Comparison of ENCODE assay signal across 15 cellular contexts in the genomic region with DNA sequence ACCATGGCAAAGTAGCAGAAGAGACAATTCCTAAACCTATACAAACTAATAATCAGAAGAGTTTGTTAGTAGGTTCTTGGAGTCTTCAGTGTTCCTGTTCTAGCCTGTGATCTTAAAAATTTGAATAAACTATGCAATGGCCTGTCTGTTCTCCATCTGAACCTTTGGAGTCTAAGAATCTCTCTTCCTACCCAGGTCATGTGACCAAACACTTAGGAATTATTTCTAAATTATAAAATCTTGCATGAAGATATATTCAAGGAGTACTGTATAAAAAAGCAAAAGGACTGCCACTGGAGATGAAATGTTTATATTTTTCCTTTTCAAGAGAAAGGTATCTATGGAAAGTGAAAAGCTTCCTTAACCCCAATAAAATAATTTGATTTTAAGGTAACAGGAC. TPM values are rescaled to one million over a fixed set of nuclear protein-coding genes. Genes with fewer than 3 reads are reported as not detected.
DNase-seq lines count a peak whose midpoint lies in the region; ATAC-seq, FAIRE-seq and TF ChIP-seq lines count a peak whose summit lies in the region.
"Had no signal": no experiment of that assay in that cellular context is flagged by ENCODE, and none has a peak within 500 bp of the region (broad histone marks: within the 10 kb centered on the region; RNA-seq: fewer than 3 reads in every experiment).

No MANE protein-coding gene starts in this region.

- H3K4me2 ChIP-seq in SK-N-SH = peak overlapping the region; percentile 97
- peak overlapping the region; percentile 100 for H3K4me2 ChIP-seq in astrocyte (ENCODE audit: low read length)

- no peaks in the 10 kb centered on the region for H3K36me3 Mint-ChIP-seq in astrocyte (ENCODE audit: low read depth, unreplicated experiment)
- H3K36me3 Mint-ChIP-seq: T-cell had no signal

- H3K27ac Mint-ChIP-seq in astrocyte (ENCODE audit: unreplicated experiment) = no peak overlapping the region
- H3K27ac Mint-ChIP-seq: T-cell had no signal

- no peak for TF ChIP-seq RAD21 in SK-N-SH (IDR thresholded peaks at IDR 0.05; ENCODE audit: low read length)

- no peak overlapping the region; a peak in 1 of 4 replicates for H3K4me3 ChIP-seq in SK-N-SH (ENCODE audit: low read depth in 2 of 2, low read length in 1 of 2)
- H3K4me3 ChIP-seq in MG63 = peak overlapping the region; percentile 67
- H3K4me3 ChIP-seq in astrocyte (ENCODE audit: insufficient read depth, low read depth, low read length) = peak overlapping the region; percentile 83
- peak overlapping the region; percentile 94 for H3K4me3 ChIP-seq in neuron (ENCODE audit: low read length)
- H3K4me3 ChIP-seq: left ventricle myocardium inferior, thyroid gland had no signal

- H3K27me3 Mint-ChIP-seq in astrocyte (ENCODE audit: low read depth, unreplicated experiment) = peaks cover 9% of the 10 kb centered on the region

- H3K9me3 ChIP-seq in SK-N-SH (no peaks in the 10 kb centered on the region), MG63 (no peaks in the 10 kb centered on the region), astrocyte (ENCODE audit: insufficient read depth, low read depth, low read length) (no peaks in the 10 kb centered on the region), neuron (ENCODE audit: low read length) (peaks cover 2% of the 10 kb centered on the region)
- H3K9me3 ChIP-seq: left ventricle myocardium inferior, thyroid gland had no signal

- no peak for ATAC-seq in SK-N-SH treated with all-trans-retinoic acid at 6 μM for 48 hours
- ATAC-seq in GM18861 (IDR thresholded peaks at IDR 0.05; ENCODE audit: unreplicated experiment) = no peak
- no peak for ATAC-seq in HG02759 (IDR thresholded peaks at IDR 0.05; ENCODE audit: unreplicated experiment)
- ATAC-seq: activated T-cell treated with anti-CD3 and anti-CD28 coated beads, Interleukin-2, amount 50 U/mL, for 4 hours; T-cell had no signal

- TF ChIP-seq CTCF in SK-N-SH (IDR thresholded peaks at IDR 0.05) (no peak), astrocyte (IDR thresholded peaks at IDR 0.05; ENCODE audit: insufficient read depth, low read depth, low read length) (no peak)

- H3K36me3 ChIP-seq in SK-N-SH (replicated peaks in 1 of 2; ENCODE audit: control insufficient read depth in 1 of 2, insufficient read depth in 2 of 2, low read length in 1 of 2) (peaks cover 17 to 24% of the 10 kb centered on the region in 2 experiments), MG63 (peaks cover 63% of the 10 kb centered on the region), astrocyte (ENCODE audit: insufficient read depth, low read length) (peaks cover 6% of the 10 kb centered on the region), neuron (ENCODE audit: insufficient read depth, low read length) (peaks cover 35% of the 10 kb centered on the region)
- H3K36me3 ChIP-seq: left ventricle myocardium inferior, thyroid gland had no signal

- H3F3A ChIP-seq in SK-N-SH (replicated peaks; ENCODE audit: insufficient read depth) = no peaks in the 10 kb centered on the region

- H3K27ac ChIP-seq in SK-N-SH (ENCODE audit: low read depth in 2 of 2, low read length in 1 of 2) = no peak overlapping the region
- no peak overlapping the region for H3K27ac ChIP-seq in astrocyte (ENCODE audit: low read depth, low read length)
- H3K27ac ChIP-seq: 22Rv1, left ventricle myocardium inferior, thyroid gland had no signal

- H3K4me1 Mint-ChIP-seq in astrocyte (ENCODE audit: low read depth, unreplicated experiment) = peaks cover 2% of the 10 kb centered on the region

- no peak overlapping the region for H3K4me3 Mint-ChIP-seq in astrocyte (ENCODE audit: unreplicated experiment)

- H3K4me1 ChIP-seq in SK-N-SH (ENCODE audit: control insufficient read depth in 1 of 2, insufficient read depth in 2 of 2, low read depth in 1 of 2, low read length in 1 of 2) (peaks cover 0 to 14% of the 10 kb centered on the region in 2 experiments; a peak in 3 of 4 replicates), astrocyte (ENCODE audit: insufficient read depth, low read length) (peaks cover 7% of the 10 kb centered on the region), neuron (ENCODE audit: insufficient read depth, low read length) (peaks cover 26% of the 10 kb centered on the region)

- H2AFZ ChIP-seq in SK-N-SH (ENCODE audit: low read depth) (peak overlapping the region; percentile 83; the same call in 1 of the 2 replicates), astrocyte (ENCODE audit: low read depth, low read length) (no peak overlapping the region), neuron (ENCODE audit: low read depth, low read length) (no peak overlapping the region)

- H3K9me3 Mint-ChIP-seq in astrocyte (ENCODE audit: unreplicated experiment) = no peaks in the 10 kb centered on the region
- H3K9me3 Mint-ChIP-seq: activated T-cell treated with anti-CD3 and anti-CD28 coated beads, Interleukin-2, amount 50 U/mL, for 4 hours; T-cell had no signal

- H4K20me1 ChIP-seq in SK-N-SH (ENCODE audit: insufficient read depth) (peaks cover 18% of the 10 kb centered on the region; the same call in 1 of the 2 replicates), astrocyte (ENCODE audit: insufficient read depth, low read length) (peaks cover 5% of the 10 kb centered on the region)

- peaks cover 70% of the 10 kb centered on the region for H3K79me2 ChIP-seq in SK-N-SH (ENCODE audit: insufficient read depth)
- H3K79me2 ChIP-seq in astrocyte (ENCODE audit: insufficient read depth, low read length) = peaks cover 69% of the 10 kb centered on the region

- TF ChIP-seq EP300 in SK-N-SH (IDR thresholded peaks at IDR 0.05; ENCODE audit: borderline replicate concordance in 1 of 2, low read depth in 1 of 2, low read length in 1 of 2) = no peak

- POLR2A ChIA-PET in SK-N-SH (lab: Yijun Ruan, JAX) = no interaction called here

- CTCF ChIA-PET in SK-N-SH (lab: Yijun Ruan, JAX) = interaction anchor here (1.0 to 2.0 kb wide), 3 partner anchors 27 to 55 kb away, joined by 3 to 7 read pairs (median 5); no protein-coding TSS in a partner anchor

- no peaks in the 10 kb centered on the region for H3K9me2 ChIP-seq in SK-N-SH

- no peak for FAIRE-seq in astrocyte (lab: Jason Lieb, UNC)
- FAIRE-seq: colon had no signal

- H3K9ac ChIP-seq in SK-N-SH (no peak overlapping the region), astrocyte (ENCODE audit: low read length) (no peak overlapping the region)

- no peaks in the 10 kb centered on the region for H3K27me3 ChIP-seq in SK-N-SH (ENCODE audit: insufficient read depth)
- H3K27me3 ChIP-seq in MG63 = no peaks in the 10 kb centered on the region
- no peaks in the 10 kb centered on the region for H3K27me3 ChIP-seq in astrocyte (ENCODE audit: insufficient read depth, low read length)
- peaks cover 2% of the 10 kb centered on the region for H3K27me3 ChIP-seq in neuron (ENCODE audit: insufficient read depth, low read length)

- no peak for DNase-seq in SK-N-SH
- no peak for DNase-seq in MG63
- no peak for DNase-seq in astrocyte (ENCODE audit: low read depth)
- DNase-seq in retina = no peak
- DNase-seq: activated T-cell treated with anti-CD3 and anti-CD28 coated beads, Interleukin-2, amount 50 U/mL, for 4 hours; left ventricle myocardium inferior; NCI-H446 treated with DMSO at 0.1 percent for 48 hours; T-cell; thyroid gland had no signal

TF ChIP-seq in SK-N-SH, 30 proteins besides CTCF, POLR2A, EP300 and RAD21:
- TF ChIP-seq USF1 (IDR thresholded peaks at IDR 0.05; ENCODE audit: borderline replicate concordance, low read depth) = peak; percentile 60; the same call in 1 of the 2 replicates
- no peak for TF ChIP-seq SMC3 (IDR thresholded peaks at IDR 0.05; ENCODE audit: low read depth, low read length)
- TF ChIP-seq MAX (IDR thresholded peaks at IDR 0.05; ENCODE audit: low read depth) = no peak
- no peak for TF ChIP-seq SIN3A (IDR thresholded peaks at IDR 0.05; ENCODE audit: borderline replicate concordance, low read depth, low read length)

TF ChIP-seq in SK-N-SH treated with all-trans-retinoic acid at 6 μM for 48 hours, 23 proteins besides CTCF, POLR2A, EP300 and RAD21 (continues in another document):
- no peak for TF ChIP-seq ZNF8 (CRISPR knock-in tag; IDR thresholded peaks at IDR 0.05)
- TF ChIP-seq OSR1 (CRISPR knock-in tag; IDR thresholded peaks at IDR 0.05) = no peak
- no peak for TF ChIP-seq RARB (CRISPR knock-in tag; IDR thresholded peaks at IDR 0.05)
- no peak for TF ChIP-seq TCF4 (CRISPR knock-in tag; IDR thresholded peaks at IDR 0.05; ENCODE audit: borderline replicate concordance)
- no peak for TF ChIP-seq CREB5 (CRISPR knock-in tag; IDR thresholded peaks at IDR 0.05; ENCODE audit: low read depth)
- TF ChIP-seq, protein P1, sequence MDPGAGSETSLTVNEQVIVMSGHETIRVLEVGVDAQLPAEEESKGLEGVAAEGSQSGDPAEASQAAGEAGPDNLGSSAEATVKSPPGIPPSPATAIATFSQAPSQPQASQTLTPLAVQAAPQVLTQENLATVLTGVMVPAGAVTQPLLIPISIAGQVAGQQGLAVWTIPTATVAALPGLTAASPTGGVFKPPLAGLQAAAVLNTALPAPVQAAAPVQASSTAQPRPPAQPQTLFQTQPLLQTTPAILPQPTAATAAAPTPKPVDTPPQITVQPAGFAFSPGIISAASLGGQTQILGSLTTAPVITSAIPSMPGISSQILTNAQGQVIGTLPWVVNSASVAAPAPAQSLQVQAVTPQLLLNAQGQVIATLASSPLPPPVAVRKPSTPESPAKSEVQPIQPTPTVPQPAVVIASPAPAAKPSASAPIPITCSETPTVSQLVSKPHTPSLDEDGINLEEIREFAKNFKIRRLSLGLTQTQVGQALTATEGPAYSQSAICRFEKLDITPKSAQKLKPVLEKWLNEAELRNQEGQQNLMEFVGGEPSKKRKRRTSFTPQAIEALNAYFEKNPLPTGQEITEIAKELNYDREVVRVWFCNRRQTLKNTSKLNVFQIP (CRISPR knock-in tag; IDR thresholded peaks at IDR 0.05; ENCODE audit: borderline replicate concordance, low read depth) = no peak

RNA-seq across cellular contexts. Expression of gene MKI67, which starts 2.4 kb away (rescaled TPM):
- 5.7 and 7.5 TPM in 2 replicates for polyA plus RNA-seq in SK-N-SH (2012; rRNA removed)
- 5.5 and 6.3 TPM in 2 replicates for polyA plus RNA-seq in SK-N-SH (2012; cell fraction: cytosol; rRNA removed)
- 8.2 and 9.4 TPM in 2 replicates for polyA plus RNA-seq in SK-N-SH (2012; cell fraction: nucleus; rRNA removed)
- total RNA-seq in MG63 (2014; rRNA removed; shearing (Covaris generic); ENCODE audit: low replicate concordance) = 15.0 and 17.9 TPM in 2 replicates
- 2.6 and 4.6 TPM in 2 replicates for total RNA-seq in astrocyte

Comparison
In these comparisons a context has a peak if more than half of its experiments do, and no peak if none do; other contexts are left out.
1. H3K4me3 ChIP-seq: peak in MG63 (single experiment), astrocyte (single experiment) and neuron (single experiment); none in SK-N-SH (0 of 2).